In the genomic region with DNA sequence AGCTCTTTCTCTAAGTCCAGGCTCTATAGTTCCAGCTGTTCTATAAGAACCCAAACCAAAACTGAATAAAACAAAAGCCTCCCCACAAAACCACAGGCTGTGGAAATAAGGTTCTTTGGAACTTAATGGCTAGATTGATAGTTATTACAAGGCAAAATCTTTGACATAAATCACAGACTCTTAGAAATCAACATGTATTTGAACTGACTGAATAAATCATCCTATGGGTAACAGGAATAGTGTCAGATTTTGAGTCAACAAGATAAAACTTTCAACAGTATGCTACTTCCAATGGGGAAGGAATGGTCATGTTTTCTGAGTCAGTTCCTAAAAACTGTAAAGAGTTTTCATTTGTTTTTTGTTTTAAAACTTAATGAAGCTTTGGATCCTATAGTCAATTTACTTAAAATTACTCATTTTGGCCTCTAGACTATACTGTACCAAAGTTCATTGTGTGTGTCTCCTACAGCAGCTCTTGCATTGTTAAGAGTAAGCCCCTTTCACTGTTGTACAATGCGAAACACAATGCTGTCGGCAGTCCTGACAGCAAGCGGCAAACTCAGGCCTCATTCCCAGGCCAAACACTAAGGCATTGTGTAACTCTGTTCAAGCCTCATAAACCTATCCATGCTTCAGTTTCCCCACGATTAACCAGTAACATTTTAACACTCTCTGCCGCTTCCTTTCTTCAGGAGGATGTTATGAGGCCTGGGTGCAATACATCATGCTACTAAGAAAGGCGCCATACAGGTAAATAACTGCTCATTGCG, we compare ENCODE assay signal across 23 cellular contexts.
"Had no signal": no experiment of that assay in that cellular context is flagged by ENCODE, and none has a peak within 500 bp of the region (broad histone marks: within the 10 kb centered on the region; RNA-seq: fewer than 3 reads in every experiment).

No MANE protein-coding gene starts in this region.

- DNase-seq: activated CD4-positive, alpha-beta memory T cell treated with anti-CD3 and anti-CD28 coated beads for 36 hours; activated CD4-positive, alpha-beta T cell treated with anti-CD3 and anti-CD28 coated beads for 48 hours; activated effector memory CD4-positive, alpha-beta T cell treated with Interleukin-2 at 50 U/mL for 16 hours; activated naive CD4-positive, alpha-beta T cell treated with anti-CD3 and anti-CD28 coated beads, Interleukin-2, amount 10 ng/mL, durations not matched to agents 7 days and 5 days; activated T-cell treated with anti-CD3 and anti-CD28 coated beads, Interleukin-2, amount 50 U/mL, for 48 hours; body of pancreas; erythroblast; foreskin melanocyte; glutamatergic neuron; immature natural killer cell; kidney glomerular epithelial cell; left ventricle myocardium inferior; retina; spleen; stimulated activated CD4-positive, alpha-beta T cell treated with anti-CD3 and anti-CD28 coated beads, Interleukin-4, amount 100 ng/mL, for 24 hours; stimulated activated naive CD4-positive, alpha-beta T cell treated with Interleukin-2 at 50 U/mL for 16 hours; SW 1271; T-helper 17 cell; upper lobe of left lung had no signal

- H3K36me3 ChIP-seq: cardiac muscle cell, thoracic aorta, upper lobe of left lung had no signal

- H3K27me3 Mint-ChIP-seq: activated CD4-positive, alpha-beta memory T cell treated with anti-CD3 and anti-CD28 coated beads for 36 hours; activated naive CD4-positive, alpha-beta T cell treated with anti-CD3 and anti-CD28 coated beads, Interleukin-2, amount 10 ng/mL, durations not matched to agents 7 days and 5 days; memory B cell; T-helper 17 cell had no signal

- H3K27ac ChIP-seq: body of pancreas, cardiac muscle cell, hepatocyte, left ventricle myocardium inferior, spleen, upper lobe of left lung had no signal

- ATAC-seq: body of pancreas, T-helper 17 cell had no signal

- H3K4me3 ChIP-seq: body of pancreas, cardiac muscle cell, hepatocyte, left ventricle myocardium inferior, spleen, thoracic aorta, upper lobe of left lung had no signal

- H2AFZ ChIP-seq: hepatocyte had no signal

- H3K9me3 ChIP-seq: body of pancreas, spleen, thoracic aorta, upper lobe of left lung had no signal

- H3K4me3 Mint-ChIP-seq: activated CD4-positive, alpha-beta memory T cell treated with anti-CD3 and anti-CD28 coated beads for 36 hours; activated naive CD4-positive, alpha-beta T cell treated with anti-CD3 and anti-CD28 coated beads, Interleukin-2, amount 10 ng/mL, durations not matched to agents 7 days and 5 days; immature natural killer cell; memory B cell; T-helper 17 cell had no signal

- H3K27me3 ChIP-seq: body of pancreas, cardiac muscle cell, hepatocyte, spleen, upper lobe of left lung had no signal

- H3K27ac Mint-ChIP-seq: activated CD4-positive, alpha-beta memory T cell treated with anti-CD3 and anti-CD28 coated beads for 36 hours; activated naive CD4-positive, alpha-beta T cell treated with anti-CD3 and anti-CD28 coated beads, Interleukin-2, amount 10 ng/mL, durations not matched to agents 7 days and 5 days; memory B cell; T-helper 17 cell had no signal

- H3K4me2 ChIP-seq: hepatocyte had no signal

- H3K36me3 Mint-ChIP-seq: immature natural killer cell had no signal
